ENCODE assay signal across 8 cellular contexts in the genomic region with DNA sequence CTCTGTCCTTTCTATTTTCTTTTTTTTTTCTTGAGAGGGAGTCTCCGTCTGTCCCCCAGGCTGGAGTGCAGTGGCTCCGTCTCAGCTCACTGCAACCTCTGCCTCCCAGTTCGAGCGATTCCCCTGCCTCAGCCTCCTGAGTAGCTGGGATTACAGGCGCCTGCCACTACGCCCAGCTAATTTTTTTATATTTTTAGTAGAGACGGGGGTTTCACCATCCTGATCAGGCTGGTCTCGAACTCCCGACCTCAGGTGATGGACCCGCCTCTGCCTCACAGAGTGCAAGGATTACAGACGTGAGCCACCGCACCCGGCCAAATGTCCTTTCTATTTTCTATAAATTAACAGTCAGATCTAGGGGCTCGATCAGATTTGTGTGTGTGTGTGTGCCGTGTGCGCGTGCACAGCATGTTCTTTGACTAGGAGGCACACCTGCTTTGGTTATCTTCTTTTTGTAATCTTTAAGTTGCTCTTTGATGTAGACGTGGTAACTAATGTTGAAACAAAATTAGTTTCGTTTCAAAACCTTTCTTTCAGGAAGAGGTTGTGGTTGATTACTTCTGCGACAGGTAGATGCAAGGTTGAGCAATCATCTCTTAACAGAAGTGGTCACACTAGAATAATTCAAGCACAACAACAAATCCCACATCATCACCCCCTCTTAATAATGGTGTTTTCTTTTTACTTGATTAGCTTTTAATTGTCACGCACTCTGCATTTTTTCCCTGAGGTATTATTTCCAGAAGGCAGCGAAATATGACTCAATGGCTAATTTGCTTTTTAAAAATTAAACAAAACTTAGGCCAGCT. TPM values are rescaled to one million over a fixed set of nuclear protein-coding genes. Genes with fewer than 3 reads are reported as not detected.
DNase-seq lines count a peak whose midpoint lies in the region; ATAC-seq and TF ChIP-seq lines count a peak whose summit lies in the region.

No MANE protein-coding gene starts in this region.

- intact Hi-C loops in body of pancreas (cut with DNase I) = loop anchor here (10.0 kb wide), 1 partner anchor 143 kb away; no protein-coding TSS in a partner anchor
- intact Hi-C loops in lower leg skin (cut with DNase I; ENCODE audit: low total_unique reads) = no loop called here

- no peaks in the 10 kb centered on the region for H3K9me3 ChIP-seq in body of pancreas

- H3K27ac ChIP-seq in C4-2B (peak overlapping the region; percentile 100), body of pancreas (peak overlapping the region; percentile 66 to 95 (median 86))

- no peak for TF ChIP-seq CTCF in C4-2B (conservative IDR thresholded peaks at IDR 0.05)
- TF ChIP-seq CTCF in body of pancreas (IDR thresholded peaks at IDR 0.05) = no peak
- no peak for TF ChIP-seq CTCF in lower leg skin (IDR thresholded peaks at IDR 0.05)

- H3K27me3 ChIP-seq in body of pancreas = no peaks in the 10 kb centered on the region

- H3K4me1 ChIP-seq in body of pancreas = peaks cover 25% of the 10 kb centered on the region

- no peaks in the 10 kb centered on the region for H3K36me3 ChIP-seq in body of pancreas (replicated peaks in 1 of 2; ENCODE audit: insufficient read depth in 1 of 2, low read depth in 2 of 2)

- no peak for TF ChIP-seq POLR2A in body of pancreas (IDR thresholded peaks at IDR 0.05)
- TF ChIP-seq POLR2A in lower leg skin (IDR thresholded peaks at IDR 0.05) = no peak

- 43 to 46% methylated on average over 22 of the region's 22 CpGs for WGBS in body of pancreas, 2 donors
- WGBS in lower leg skin, 2 donors = 33 to 52% methylated on average over 22 of the region's 22 CpGs

- DNase-seq in SKM-1 treated with dmso at 0.1 percent for 144 hours (lab: John Stamatoyannopoulos, UW; ENCODE audit: unreplicated experiment) = peak; percentile 41
- DNase-seq in body of pancreas = no peak
- DNase-seq in lower leg skin (ENCODE audit: low spot score in 2 of 2) = peak in 1 of 2 donors; percentile 80
- DNase-seq in stimulated activated naive CD4-positive, alpha-beta T cell (lab: John Stamatoyannopoulos, UW) = peak; percentile 29 to 90 (median 61)
- DNase-seq in NCI-H446 treated with DMSO at 0.1 percent for 48 hours (lab: John Stamatoyannopoulos, UW) = no peak

- ATAC-seq in GM19372 (IDR thresholded peaks at IDR 0.05; ENCODE audit: low read depth, unreplicated experiment) (peak; percentile 39), HG03439 (IDR thresholded peaks at IDR 0.05; ENCODE audit: unreplicated experiment) (peak; percentile 36), body of pancreas (no peak)

- H3K4me3 ChIP-seq in body of pancreas (peak overlapping the region; percentile 18 to 87), lower leg skin (ENCODE audit: low read depth, poor library complexity, severe bottlenecking) (peak overlapping the region; percentile 86)

RNA-seq across cellular contexts. Expression of a gene that starts 0.8 kb away (rescaled TPM):
- total RNA-seq in body of pancreas = 10 to 100 TPM; 16.3 to 18.5 TPM
- 100 to 1,000 TPM; 629 to 976 (median 837) TPM for total RNA-seq in lower leg skin

Comparison
In these comparisons a context has a peak if more than half of its experiments do, and no peak if none do; other contexts are left out.
1. DNase-seq: peak in SKM-1 treated with dmso at 0.1 percent for 144 hours (single experiment) and stimulated activated naive CD4-positive, alpha-beta T cell (6 of 6); none in body of pancreas (0 of 4) and NCI-H446 treated with DMSO at 0.1 percent for 48 hours (single experiment).
2. RNA of a gene that starts 0.8 kb away (total RNA-seq): 629 to 976 TPM in lower leg skin; 16.3 to 18.5 TPM in body of pancreas; every median in the first group is over 10 times any median in the second.